Comparison of ENCODE assay signal across 1 cellular context in genomic region chr20:63707558-63708300, GRCh38.
A peak's percentile ranks its signal among the peaks of the same experiment; 100 is the strongest.
TF ChIP-seq lines count a peak whose summit lies in the region.

Gene ARFRP1, minus strand, starts transcription at chr20:63707976. Its CDS starts 885 bp downstream, at chr20:63707091.
Gene ZGPAT, plus strand, starts transcription at chr20:63708039. Its CDS starts 542 bp downstream, at chr20:63708581.

TF ChIP-seq in Ishikawa, 13 proteins besides CTCF, POLR2A, EP300 and RAD21 (continued from another document):
- TF ChIP-seq USF1 (IDR thresholded peaks at IDR 0.05) = peak; percentile 50
TF ChIP-seq in Ishikawa: peak in this region for 9.
